8 cellular contexts compared by ENCODE assay signal in the genomic region with DNA sequence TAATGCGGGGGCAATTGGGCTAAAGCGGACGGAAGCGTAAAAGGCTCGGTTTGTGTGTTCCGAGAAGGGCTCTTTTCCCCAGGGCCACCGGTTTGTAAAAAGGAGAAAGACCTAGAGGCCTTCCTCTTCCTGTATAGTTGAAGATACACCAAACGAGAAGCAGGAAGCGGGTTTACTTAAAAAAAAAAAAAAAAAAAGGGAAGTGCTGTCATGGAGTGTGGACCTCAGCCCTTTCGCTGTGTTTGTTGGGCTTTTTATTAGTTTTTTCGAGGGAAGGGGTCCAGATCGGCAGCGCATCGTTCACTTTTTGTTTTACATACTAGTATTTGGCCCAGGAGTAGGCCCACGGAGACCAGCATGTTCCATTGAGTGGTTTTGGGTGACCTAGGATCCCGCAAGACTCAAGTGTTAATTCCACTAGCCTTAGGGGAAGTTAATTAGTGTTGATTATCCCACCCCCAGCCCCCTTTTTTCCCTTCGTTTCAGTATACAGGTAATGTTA. TPM values are rescaled to one million over a fixed set of nuclear protein-coding genes. Genes with fewer than 3 reads are reported as not detected.
A peak's percentile ranks its signal among the peaks of the same experiment; 100 is the strongest.
DNase-seq lines count a peak whose midpoint lies in the region; ATAC-seq and TF ChIP-seq lines count a peak whose summit lies in the region.

No MANE protein-coding gene starts in this region.

- H3K27me3 Mint-ChIP-seq in naive thymus-derived CD8-positive, alpha-beta T cell: no peaks in the 10 kb centered on the region

- H3K9me3 Mint-ChIP-seq in naive thymus-derived CD8-positive, alpha-beta T cell: no peaks in the 10 kb centered on the region

- H3K4me1 Mint-ChIP-seq in naive thymus-derived CD8-positive, alpha-beta T cell: peaks cover 12 to 62% (median 38%) of the 10 kb centered on the region in 4 donors

- H3K27ac ChIP-seq in VCaP (peak overlapping the region; percentile 96), esophagus muscularis mucosa (replicated peaks in 1 of 4) (peak overlapping the region; percentile 96 to 100 (median 98))

- H3K36me3 Mint-ChIP-seq in naive thymus-derived CD8-positive, alpha-beta T cell: peaks cover 0 to 30% (median 4%) of the 10 kb centered on the region in 3 donors

- DNase-seq in activated CD4-positive, CD25-positive, alpha-beta regulatory T cell treated with anti-CD3 and anti-CD28 coated beads, Interleukin-2, amount 50 U/mL, for 16 hours (ENCODE audit: low read depth, low spot score): peak; percentile 14
- no peak for DNase-seq in activated CD4-positive, CD25-positive, alpha-beta regulatory T cell treated with anti-CD3 and anti-CD28 coated beads, Interleukin-2, amount 50 U/mL, for 72 hours
- no peak for DNase-seq in H7
- peak; percentile 60 for DNase-seq in M059J (ENCODE audit: low read depth)
- no peak for DNase-seq in esophagus muscularis mucosa (ENCODE audit: extremely low spot score)
- DNase-seq in naive thymus-derived CD8-positive, alpha-beta T cell: peak in 7 of 10 donors; percentile 4 to 71 (median 45)
- DNase-seq in mesenteric fat pad (ENCODE audit: low spot score): no peak

- POLR2A ChIA-PET in naive thymus-derived CD8-positive, alpha-beta T cell (lab: Charles Lee): interaction anchor here (0.9 to 2.9 kb wide), 9 partner anchors 10 to 1640 kb away, joined by 3 to 41 read pairs (median 4); a partner anchor contains a TSS

- no peak for TF ChIP-seq CTCF in VCaP (conservative IDR thresholded peaks at IDR 0.05)
- no peak for TF ChIP-seq CTCF in esophagus muscularis mucosa (IDR thresholded peaks at IDR 0.05)

- no peak for TF ChIP-seq POLR2A in esophagus muscularis mucosa (IDR thresholded peaks at IDR 0.05; ENCODE audit: low read depth)

- no peaks in the 10 kb centered on the region for H3K36me3 ChIP-seq in H7 (replicated peaks; ENCODE audit: control insufficient read depth, insufficient read depth, low read length)
- peaks cover 0 to 9% (median 2%) of the 10 kb centered on the region in 4 donors for H3K36me3 ChIP-seq in esophagus muscularis mucosa

- intact Hi-C loops in esophagus muscularis mucosa (cut with DNase I): no loop called here

- no peaks in the 10 kb centered on the region for H3K9me3 ChIP-seq in esophagus muscularis mucosa

- peak overlapping the region; percentile 91 to 99 (median 98) for H3K27ac Mint-ChIP-seq in naive thymus-derived CD8-positive, alpha-beta T cell

- H3K4me3 Mint-ChIP-seq in naive thymus-derived CD8-positive, alpha-beta T cell: peak overlapping the region; percentile 89 to 99 (median 97)

- WGBS in esophagus muscularis mucosa: 2% methylated on average over 17 of the region's 17 CpGs

- ATAC-seq in naive thymus-derived CD8-positive, alpha-beta T cell: peak; percentile 46 to 55

- H3K27me3 ChIP-seq in H7 (ENCODE audit: control insufficient read depth, insufficient read depth, low read length) (no peaks in the 10 kb centered on the region), esophagus muscularis mucosa (no peaks in the 10 kb centered on the region)

- H3K4me3 ChIP-seq in H7 (ENCODE audit: insufficient read depth, low read depth, low read length) (peak overlapping the region; percentile 82), esophagus muscularis mucosa (peak overlapping the region; percentile 75 to 100 (median 98))

- H3K4me1 ChIP-seq in esophagus muscularis mucosa: peaks cover 24 to 63% (median 55%) of the 10 kb centered on the region in 4 donors

- no peak for TF ChIP-seq EP300 in esophagus muscularis mucosa (IDR thresholded peaks at IDR 0.05)

RNA-seq across cellular contexts. Expression of a gene that starts 0.7 kb away (rescaled TPM):
- 42.1 and 47.9 TPM in 2 replicates for total RNA-seq in H7 (2014; rRNA removed; shearing (Covaris generic))
- 49.7 and 90.8 TPM in 2 replicates for total RNA-seq in M059J (2014; rRNA removed; shearing (Covaris generic))
- total RNA-seq in esophagus muscularis mucosa: 100 to 1,000 TPM in 2 of 4 donors, 10 to 100 TPM in 2; 85.2 to 115 (median 99.1) TPM
- total RNA-seq in naive thymus-derived CD8-positive, alpha-beta T cell: 100 to 1,000 TPM; 258 to 283 TPM
- 100 to 1,000 TPM; 238 to 280 (median 242) TPM for polyA plus RNA-seq in naive thymus-derived CD8-positive, alpha-beta T cell
- total RNA-seq in mesenteric fat pad: 224 TPM

Comparison
In these comparisons a context has a peak if more than half of its experiments do, and no peak if none do; other contexts are left out.
1. DNase-seq: peak in activated CD4-positive, CD25-positive, alpha-beta regulatory T cell treated with anti-CD3 and anti-CD28 coated beads, Interleukin-2, amount 50 U/mL, for 16 hours (single experiment), M059J (single experiment) and naive thymus-derived CD8-positive, alpha-beta T cell (7 of 10); none in activated CD4-positive, CD25-positive, alpha-beta regulatory T cell treated with anti-CD3 and anti-CD28 coated beads, Interleukin-2, amount 50 U/mL, for 72 hours (single experiment), H7 (single experiment), esophagus muscularis mucosa (single experiment) and mesenteric fat pad (single experiment).